ENCODE assay signal across 11 cellular contexts in genomic region chr2:67970542-67970941, GRCh38.
"Had no signal": no experiment of that assay in that cellular context is flagged by ENCODE, and none has a peak within 500 bp of the region (broad histone marks: within the 10 kb centered on the region; RNA-seq: fewer than 3 reads in every experiment).

No MANE protein-coding gene starts in this region.

- H3K4me3 ChIP-seq: GM23248, GM23338, HAP-1 had no signal

- ATAC-seq: GM23338, HCT116 had no signal

- DNase-seq: GM23248, GOT3, H7, H9, HCEC 1CT, HFFc6 had no signal

- FAIRE-seq: H1, H54 had no signal

- H3K4me1 ChIP-seq: HAP-1 had no signal

- H3K9me3 ChIP-seq: HAP-1 had no signal

- H3K36me3 ChIP-seq: HAP-1 had no signal

- H3K4me2 ChIP-seq: GM23338 had no signal

- H3K27ac ChIP-seq: GM23248 had no signal
